In the genomic region with DNA sequence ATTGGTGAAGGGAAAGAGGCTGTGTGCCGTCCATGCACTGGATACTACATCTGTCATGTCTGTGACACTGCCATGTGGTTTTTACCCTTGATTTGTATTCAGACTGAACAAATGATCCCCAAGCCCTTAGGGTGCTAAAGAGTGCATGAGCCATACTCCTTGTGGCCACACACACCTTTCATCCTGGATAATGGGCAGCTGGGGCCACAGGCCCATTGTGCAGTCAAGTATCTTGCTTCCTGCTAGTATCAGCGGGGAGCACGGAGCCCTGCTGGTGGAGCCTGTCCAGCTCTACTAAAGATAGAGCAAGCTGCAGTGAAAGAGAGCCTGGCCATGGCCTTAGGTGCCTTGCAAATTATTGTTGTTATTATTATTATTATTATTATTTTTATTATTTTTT, we compare ENCODE assay signal across 1 cellular context.
TF ChIP-seq lines count a peak whose summit lies in the region.

No MANE protein-coding gene starts in this region.

TF ChIP-seq in GM23338, 12 proteins besides CTCF, POLR2A, EP300 and RAD21 (continued from another document):
- no peak for TF ChIP-seq ETS1 (IDR thresholded peaks at IDR 0.05)
- no peak for TF ChIP-seq NANOG (IDR thresholded peaks at IDR 0.05; ENCODE audit: borderline replicate concordance)
